ENCODE assay signal across 25 cellular contexts in the genomic region with DNA sequence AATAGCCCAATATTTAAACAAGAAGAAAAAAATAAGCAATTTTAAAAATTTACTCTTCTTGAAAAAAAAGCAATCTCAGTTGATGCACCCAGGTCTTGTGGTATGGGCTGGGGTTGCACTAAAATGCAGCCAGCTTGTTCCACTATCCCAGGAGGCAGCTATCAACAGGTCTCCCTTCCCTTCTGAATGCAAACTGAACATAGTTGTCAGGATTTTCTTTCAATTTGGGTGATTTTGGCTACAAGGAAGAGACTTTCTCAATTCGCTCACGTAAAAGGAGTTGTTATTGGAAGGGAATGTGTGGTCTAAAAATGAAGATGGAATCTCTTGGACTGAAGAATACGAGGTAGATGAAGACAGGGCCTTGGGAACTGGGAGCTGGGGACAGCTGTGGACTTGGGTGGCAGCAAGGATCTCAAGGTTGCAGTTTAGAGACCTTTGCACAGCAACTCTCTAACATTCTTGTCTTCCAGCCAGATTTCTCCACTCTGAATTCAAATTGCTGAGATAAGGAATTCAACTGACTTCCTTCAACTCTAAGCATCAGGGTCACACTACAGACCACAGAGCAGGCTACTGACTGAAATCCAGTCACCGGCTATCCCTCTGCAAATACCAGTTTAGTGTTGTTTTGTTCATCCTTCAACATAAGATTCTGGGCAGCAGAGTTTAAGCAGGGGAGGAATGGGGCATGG. TPM values are rescaled to one million over a fixed set of nuclear protein-coding genes. Genes with fewer than 3 reads are reported as not detected.
DNase-seq lines count a peak whose midpoint lies in the region; ATAC-seq, FAIRE-seq and TF ChIP-seq lines count a peak whose summit lies in the region.
"Had no signal": no experiment of that assay in that cellular context is flagged by ENCODE, and none has a peak within 500 bp of the region (broad histone marks: within the 10 kb centered on the region; RNA-seq: fewer than 3 reads in every experiment).

No MANE protein-coding gene starts in this region.

- no peak overlapping the region for H3K4me2 ChIP-seq in IMR-90 (ENCODE audit: low read depth, low read length)

- H2AK9ac ChIP-seq in IMR-90 (replicated peaks; ENCODE audit: low read depth, low read length, poor library complexity), result no peak overlapping the region

- no peak overlapping the region for H3K4ac ChIP-seq in IMR-90 (ENCODE audit: low read depth, low read length)

- no peak overlapping the region for H3K14ac ChIP-seq in IMR-90 (replicated peaks; ENCODE audit: low read depth, low read length)

- H3K18ac ChIP-seq in IMR-90 (ENCODE audit: low read depth, low read length), result no peak overlapping the region

- peak; percentile 23 for DNase-seq in IMR-90
- peak in 2 of 4 donors; percentile 19 to 48 for DNase-seq in body of pancreas
- DNase-seq in right lobe of liver, result no peak
- peak; percentile 71 for DNase-seq in small intestine
- DNase-seq in amniotic stem cell (lab: John Stamatoyannopoulos, UW), result no peak
- DNase-seq in COR-L47 (lab: John Stamatoyannopoulos, UW), result no peak
- DNase-seq in NCI-H1694 treated with DMSO at 0.1 percent for 48 hours (lab: John Stamatoyannopoulos, UW), result no peak
- DNase-seq: activated effector memory CD4-positive, alpha-beta T cell treated with anti-CD3 and anti-CD28 coated beads, Interleukin-2, amount 50 U/mL, for 16 hours; activated naive CD8-positive, alpha-beta T cell treated with anti-CD3 and anti-CD28 coated beads, Interleukin-2, amount 50 U/mL, for 24 hours; CD4-positive, alpha-beta T cell; cortex of kidney; kidney glomerular epithelial cell; MM.1S; natural killer cell; NCI-H1417 treated with DMSO at 0.1 percent for 48 hours; NCI-H2107; NK-92 treated with Interleukin-12 subunit alpha and Interleukin-12 subunit beta, amount 100 ng/mL, for 24 hours; ovary; stimulated activated CD8-positive, alpha-beta memory T cell treated with anti-CD3 and anti-CD28 coated beads, Interleukin-4, amount 100 ng/mL, for 48 hours; stomach had no signal

- H3K9me3 ChIP-seq in IMR-90 (ENCODE audit: control insufficient read depth, insufficient read depth, low read length) (no peaks in the 10 kb centered on the region), body of pancreas (no peaks in the 10 kb centered on the region), right lobe of liver (no peaks in the 10 kb centered on the region), small intestine (ENCODE audit: control insufficient read depth, low read depth) (no peaks in the 10 kb centered on the region)
- H3K9me3 ChIP-seq: breast epithelium, ovary, stomach, tibial nerve had no signal

- H4K20me1 ChIP-seq in IMR-90 (ENCODE audit: insufficient read depth, low read length), result no peaks in the 10 kb centered on the region

- in situ Hi-C loops in IMR-90 (cut with MboI; ENCODE audit: low sequenced_read_pairs), result no loop called here

- H3K27ac ChIP-seq in IMR-90 (ENCODE audit: insufficient read depth, low read length) (no peak overlapping the region), body of pancreas (no peak overlapping the region), right lobe of liver (peak overlapping the region in 1 of 3 donors; percentile 37), small intestine (ENCODE audit: low read depth in 1 of 2, low read length in 1 of 2) (no peak overlapping the region)
- H3K27ac ChIP-seq: breast epithelium, ovary, stomach, tibial nerve had no signal

- dilution Hi-C loops in IMR-90 (cut with HindIII; ENCODE audit: low sequenced_read_pairs, unreplicated experiment), result no loop called here

- FAIRE-seq in small intestine (lab: Jason Lieb, UNC), result no peak
- FAIRE-seq: endometrium had no signal

- intact Hi-C loops in IMR-90 (cut with micrococcal nuclease), result loop anchor here (10.0 kb wide), 1 partner anchor 179 kb away; no protein-coding TSS in a partner anchor
- intact Hi-C loops in body of pancreas (cut with DNase I), result no loop called here
- intact Hi-C loops in right lobe of liver (cut with DNase I), result no loop called here

- no peak overlapping the region for H2BK15ac ChIP-seq in IMR-90 (ENCODE audit: low read depth, low read length)

- POLR2A ChIA-PET in IMR-90 (lab: Charles Lee; ENCODE audit: unreplicated experiment), result no interaction called here

- no peak overlapping the region for H3K4me3 ChIP-seq in IMR-90 (ENCODE audit: insufficient read depth, low read depth, low read length)
- H3K4me3 ChIP-seq in body of pancreas, result no peak overlapping the region
- H3K4me3 ChIP-seq in right lobe of liver, result no peak overlapping the region
- no peak overlapping the region for H3K4me3 ChIP-seq in small intestine (ENCODE audit: low read depth in 1 of 2, low read length in 2 of 2)
- H3K4me3 ChIP-seq: breast epithelium, ovary, stomach, tibial nerve had no signal

- no TSS peak for BruUV-seq in IMR-90 (replicated peaks; lab: Mats Ljungman, UMichigan)

- H2BK20ac ChIP-seq in IMR-90 (ENCODE audit: low read depth, low read length), result no peak overlapping the region

- no peak overlapping the region for H4K5ac ChIP-seq in IMR-90 (ENCODE audit: low read depth, low read length)

- no peaks in the 10 kb centered on the region for H3K79me1 ChIP-seq in IMR-90 (ENCODE audit: low read depth in 1 of 2, low read length in 2 of 2)

- H3K27me3 ChIP-seq in IMR-90 (ENCODE audit: control insufficient read depth, insufficient read depth, low read length), result peaks cover 3% of the 10 kb centered on the region; the same call in 1 of the 2 replicates
- H3K27me3 ChIP-seq in body of pancreas, result peaks cover 0 to 5% of the 10 kb centered on the region in 2 donors
- no peaks in the 10 kb centered on the region for H3K27me3 ChIP-seq in right lobe of liver
- peaks cover 0 to 5% of the 10 kb centered on the region in 2 donors for H3K27me3 ChIP-seq in small intestine (ENCODE audit: control insufficient read depth in 2 of 2, insufficient read depth in 2 of 2, low read length in 2 of 2)
- H3K27me3 ChIP-seq: breast epithelium, ovary had no signal

- no peak overlapping the region for H3K56ac ChIP-seq in IMR-90 (ENCODE audit: extremely low read depth, insufficient read depth, low read length)

- H2AK5ac ChIP-seq in IMR-90 (ENCODE audit: low read depth, low read length), result no peak overlapping the region

- no peak overlapping the region for H3K23ac ChIP-seq in IMR-90 (ENCODE audit: low read depth, low read length)

- CTCF ChIA-PET in IMR-90 (lab: Yijun Ruan, JAX), result no interaction called here

- 100% methylated on average over 2 of the region's 4 CpGs; no CpG with 5 or more reads in 1 of the 2 experiments for WGBS in IMR-90 (ENCODE audit: extremely low coverage in 2 of 2, insufficient read length in 1 of 2), 2 experiments
- WGBS in body of pancreas, 2 donors, result 39 to 45% methylated on average over 4 of the region's 4 CpGs
- WGBS in right lobe of liver (ENCODE audit: insufficient coverage, low coverage, low lambda C conversion rate, missing lambda C conversion rate), result 35% methylated on average over 4 of the region's 4 CpGs
- WGBS in small intestine, 3 donors, result 35 to 60% (median 47%) methylated on average over 4 of the region's 4 CpGs

- TF ChIP-seq POLR2A in IMR-90 (IDR thresholded peaks at IDR 0.05; ENCODE audit: low read depth, low read length), result no peak
- no peak for TF ChIP-seq POLR2A in body of pancreas (IDR thresholded peaks at IDR 0.05)
- TF ChIP-seq POLR2A in right lobe of liver (IDR thresholded peaks at IDR 0.05), result no peak

- H2BK120ac ChIP-seq in IMR-90 (ENCODE audit: low read depth, low read length), result no peak overlapping the region

- H4K8ac ChIP-seq in IMR-90 (ENCODE audit: low read depth in 2 of 2, low read length in 2 of 2), result no peak overlapping the region

- no peak overlapping the region for H2BK5ac ChIP-seq in IMR-90 (ENCODE audit: low read depth, low read length, poor library complexity, severe bottlenecking)

- H3K9ac ChIP-seq in IMR-90 (ENCODE audit: low read depth, low read length), result no peak overlapping the region

- no peak for TF ChIP-seq CTCF in IMR-90 (conservative IDR thresholded peaks at IDR 0.05; ENCODE audit: low read depth, low read length)
- no peak for TF ChIP-seq CTCF in body of pancreas (IDR thresholded peaks at IDR 0.05)
- TF ChIP-seq CTCF in right lobe of liver (IDR thresholded peaks at IDR 0.05), result no peak

- H3K36me3 ChIP-seq in IMR-90 (ENCODE audit: control insufficient read depth, insufficient read depth, low read length), result no peaks in the 10 kb centered on the region
- H3K36me3 ChIP-seq in body of pancreas (replicated peaks in 1 of 2; ENCODE audit: insufficient read depth in 1 of 2, low read depth in 2 of 2), result no peaks in the 10 kb centered on the region
- H3K36me3 ChIP-seq in right lobe of liver, result no peaks in the 10 kb centered on the region
- no peaks in the 10 kb centered on the region for H3K36me3 ChIP-seq in small intestine (ENCODE audit: control insufficient read depth in 2 of 2, insufficient read depth in 2 of 2, low read length in 2 of 2)
- H3K36me3 ChIP-seq: breast epithelium, ovary, stomach, tibial nerve had no signal

- peaks cover 7% of the 10 kb centered on the region; the same call in 1 of the 2 replicates for H3K9me1 ChIP-seq in IMR-90 (ENCODE audit: insufficient read depth, low read length)

- TF ChIP-seq RAD21 in IMR-90 (IDR thresholded peaks at IDR 0.05; ENCODE audit: low read length), result no peak

- no peak overlapping the region for H4K91ac ChIP-seq in IMR-90 (ENCODE audit: insufficient read depth, low read depth, low read length)

- ATAC-seq in IMR-90 (ENCODE audit: low read depth), result 0 out of 2 replicates have a peak, but pooled peaks have one; percentile 13
- peak; percentile 68 for ATAC-seq in body of pancreas
- ATAC-seq in right lobe of liver, result peak; percentile 43 to 59 (median 51)
- ATAC-seq: activated naive CD8-positive, alpha-beta T cell treated with anti-CD3 and anti-CD28 coated beads, Interleukin-2, amount 50 U/mL, for 24 hours; natural killer cell had no signal

- H2AFZ ChIP-seq in IMR-90 (replicated peaks; ENCODE audit: low read length, poor library complexity), result no peak overlapping the region

- peaks cover 11% of the 10 kb centered on the region; the same call in 1 of the 2 replicates for H3K4me1 ChIP-seq in IMR-90 (ENCODE audit: control insufficient read depth, insufficient read depth, low read length)
- peaks cover 26% of the 10 kb centered on the region for H3K4me1 ChIP-seq in body of pancreas
- no peaks in the 10 kb centered on the region for H3K4me1 ChIP-seq in right lobe of liver
- peaks cover 0 to 6% of the 10 kb centered on the region in 2 donors for H3K4me1 ChIP-seq in small intestine (ENCODE audit: control insufficient read depth in 2 of 2, insufficient read depth in 1 of 2, low read depth in 1 of 2, low read length in 1 of 2)
- H3K4me1 ChIP-seq: breast epithelium had no signal

TF ChIP-seq in IMR-90, 13 proteins besides CTCF, POLR2A, EP300 and RAD21 (continues in another document):
- TF ChIP-seq CEBPB (IDR thresholded peaks at IDR 0.05; ENCODE audit: low read depth, low read length), result no peak
- TF ChIP-seq RFX5 (IDR thresholded peaks at IDR 0.05; ENCODE audit: low read depth, low read length), result no peak
- TF ChIP-seq MAZ (IDR thresholded peaks at IDR 0.05; ENCODE audit: borderline replicate concordance, low read depth, low read length), result no peak

RNA-seq across cellular contexts. Expression of gene TMEM26, which starts 3.1 kb away (rescaled TPM):
- total RNA-seq in IMR-90 (2012; rRNA removed) (0.36 and 0.56 TPM in 2 replicates), body of pancreas (not detected), right lobe of liver (1 to 10 TPM in 2 of 6 experiments, under 1 TPM in 4; 0.42 to 3.8 (median 0.77) TPM)
- polyA plus RNA-seq in IMR-90 (2012; rRNA removed) (0.16 and 0.22 TPM in 2 replicates), small intestine (1 to 10 TPM in 1 of 3 donors, under 1 TPM in 1, not detected in 1; 0.33 to 1.9 TPM)
- 0.08 and 0.84 TPM in 2 replicates for polyA plus RNA-seq in IMR-90 (2012; cell fraction: cytosol; rRNA removed)
- polyA plus RNA-seq in IMR-90 (2012; cell fraction: nucleus; rRNA removed; ENCODE audit: low replicate concordance), result 0.14 and 0.57 TPM in 2 replicates
- total RNA-seq: CD4-positive, alpha-beta T cell; natural killer cell; NCI-H460; T-helper 1 cell treated with Interleukin-12 subunit alpha and Interleukin-12 subunit beta and Interleukin-4 antibody, amounts not matched to agents 30 ng/mL and 1 ng/mL, for 36 hours had no signal

Comparison
In these comparisons a context has a peak if more than half of its experiments do, and no peak if none do; other contexts are left out.
1. ATAC-seq: peak in every context shown above with its lines; median percentile 68 in body of pancreas; 51 in right lobe of liver; 13 in IMR-90.
2. DNase-seq: peak in IMR-90 (single experiment) and small intestine (single experiment); none in right lobe of liver (0 of 3), amniotic stem cell (single experiment), COR-L47 (single experiment) and NCI-H1694 treated with DMSO at 0.1 percent for 48 hours (single experiment).